7 cellular contexts compared by ENCODE assay signal in genomic region chr7:112205348-112206237, GRCh38. TPM values are rescaled to one million over a fixed set of nuclear protein-coding genes. Genes with fewer than 3 reads are reported as not detected.
DNase-seq lines count a peak whose midpoint lies in the region; ATAC-seq, FAIRE-seq and TF ChIP-seq lines count a peak whose summit lies in the region.

No MANE protein-coding gene starts in this region.

- peak overlapping the region; percentile 73 for H3K4me3 ChIP-seq in GM06990 (replicated peaks; ENCODE audit: low read depth, low read length)
- peak overlapping the region; percentile 96 for H3K4me3 ChIP-seq in coronary artery

- FAIRE-seq in H54 (lab: Jason Lieb, UNC): no peak

- peak overlapping the region; percentile 87 to 90 for H3K27ac ChIP-seq in coronary artery

- H3K36me3 ChIP-seq in GM06990 (ENCODE audit: control insufficient read depth, insufficient read depth, low read length): no peaks in the 10 kb centered on the region

- TF ChIP-seq CTCF in GM06990 (IDR thresholded peaks at IDR 0.05; ENCODE audit: insufficient read depth, low read length, poor library complexity, severe bottlenecking) (no peak), activated B cell treated with CpG ODN at 0.5 μM for 24 hours (IDR thresholded peaks at IDR 0.05) (no peak), coronary artery (IDR thresholded peaks at IDR 0.05) (no peak)

- peaks cover 6% of the 10 kb centered on the region for H3K36me3 Mint-ChIP-seq in activated B cell treated with CpG ODN at 0.5 μM for 24 hours (ENCODE audit: low read depth)

- TF ChIP-seq POLR2A in H54 (IDR thresholded peaks at IDR 0.05; ENCODE audit: low read depth, low read length): no peak

- peaks cover 37% of the 10 kb centered on the region for H3K4me1 Mint-ChIP-seq in activated B cell treated with CpG ODN at 0.5 μM for 24 hours

- ATAC-seq in activated B cell treated with CpG ODN at 0.5 μM for 24 hours (ENCODE audit: low read depth): peak; percentile 3

- no peaks in the 10 kb centered on the region for H3K27me3 ChIP-seq in GM06990 (replicated peaks; ENCODE audit: control insufficient read depth, insufficient read depth, low read length)

- peak overlapping the region; percentile 97 for H3K4me3 Mint-ChIP-seq in activated B cell treated with CpG ODN at 0.5 μM for 24 hours

- H3K27me3 Mint-ChIP-seq in activated B cell treated with CpG ODN at 0.5 μM for 24 hours: peaks cover 34% of the 10 kb centered on the region

- POLR2A ChIA-PET in activated B cell treated with CpG ODN at 0.5 μM for 24 hours (lab: Charles Lee): interaction anchor here (0.7 to 1.8 kb wide), 2 partner anchors 58 to 245 kb away, joined by 3 to 14 read pairs; partner anchors contain the start of gene IFRD1

- H3K27ac Mint-ChIP-seq in activated B cell treated with CpG ODN at 0.5 μM for 24 hours: peak overlapping the region; percentile 33

- peak; percentile 61 for DNase-seq in GM06990 (ENCODE audit: extremely low read depth, insufficient read length)
- peak; percentile 14 for DNase-seq in H54 (ENCODE audit: insufficient read length, low spot score)
- peak; percentile 65 for DNase-seq in M059J (ENCODE audit: low read depth)
- DNase-seq in activated B cell treated with CpG ODN at 0.5 μM for 24 hours: peak; percentile 41
- peak; percentile 77 for DNase-seq in coronary artery (ENCODE audit: low spot score)
- DNase-seq in left kidney (ENCODE audit: low read depth, low spot score): peak; percentile 88
- peak; percentile 29 for DNase-seq in stimulated activated CD4-positive, alpha-beta T cell treated with anti-CD3 and anti-CD28 coated beads, Interleukin-4, amount 100 ng/mL, for 24 hours

- CTCF ChIA-PET in activated B cell treated with CpG ODN at 0.5 μM for 24 hours (lab: Charles Lee): no interaction called here

- H3K9me3 Mint-ChIP-seq in activated B cell treated with CpG ODN at 0.5 μM for 24 hours: no peaks in the 10 kb centered on the region

- intact Hi-C loops in activated B cell treated with CpG ODN at 0.5 μM for 24 hours (cut with micrococcal nuclease): loop anchor here (1.0 to 10.0 kb wide), 7 partner anchors 124 to 913 kb away; partner anchors contain the start of genes IFRD1, IMMP2L, SMIM30 and TMEM168

RNA-seq across cellular contexts. Expression of gene DOCK4, which starts 0.6 kb away (rescaled TPM):
- total RNA-seq in M059J (2014; rRNA removed; shearing (Covaris generic)): 5.0 and 7.7 TPM in 2 replicates
- 0.61 and 0.73 TPM in 2 replicates for total RNA-seq in activated B cell treated with CpG ODN at 0.5 μM for 24 hours

RNA-seq across cellular contexts. Expression of gene ZNF277, which starts 0.9 kb away (rescaled TPM):
- 17.6 and 20.6 TPM in 2 replicates for total RNA-seq in M059J (2014; rRNA removed; shearing (Covaris generic))
- total RNA-seq in activated B cell treated with CpG ODN at 0.5 μM for 24 hours: 12.6 and 13.1 TPM in 2 replicates

Comparison
In these comparisons a context has a peak if more than half of its experiments do, and no peak if none do; other contexts are left out.
1. Peak in every context shown above with its lines: DNase-seq, ATAC-seq, H3K4me3 ChIP-seq and H3K27ac ChIP-seq.
2. DNase-seq: peak in every context shown above with its lines; median percentile 88 in left kidney; 77 in coronary artery; 65 in M059J; 61 in GM06990; 41 in activated B cell treated with CpG ODN at 0.5 μM for 24 hours; 29 in stimulated activated CD4-positive, alpha-beta T cell treated with anti-CD3 and anti-CD28 coated beads, Interleukin-4, amount 100 ng/mL, for 24 hours; 14 in H54.